13 cellular contexts compared by ENCODE assay signal in genomic region chr6:22327881-22328280, GRCh38. TPM values are rescaled to one million over a fixed set of nuclear protein-coding genes. Genes with fewer than 3 reads are reported as not detected.
DNase-seq lines count a peak whose midpoint lies in the region; ATAC-seq and TF ChIP-seq lines count a peak whose summit lies in the region.
"Had no signal": no experiment of that assay in that cellular context is flagged by ENCODE, and none has a peak within 500 bp of the region (broad histone marks: within the 10 kb centered on the region; RNA-seq: fewer than 3 reads in every experiment).

No MANE protein-coding gene starts in this region.

- peak overlapping the region; percentile 39 to 98; a peak in 3 of 4 replicates for H3K27ac ChIP-seq in SK-N-SH (ENCODE audit: low read depth in 2 of 2, low read length in 1 of 2)
- H3K27ac ChIP-seq: BLaER1 treated with 17β-estradiol and CSF1 and Interleukin-3, amounts not matched to agents 10 nM and 100 nM had no signal

- H3K4me1 Mint-ChIP-seq in mesothelial cell of epicardium, result peaks cover 40% of the 10 kb centered on the region
- H3K4me1 Mint-ChIP-seq: CD4-positive, CD25-positive, alpha-beta regulatory T cell had no signal

- H3K9me2 ChIP-seq in SK-N-SH, result no peaks in the 10 kb centered on the region

- H3K4me1 ChIP-seq in SK-N-SH (ENCODE audit: control insufficient read depth in 1 of 2, insufficient read depth in 2 of 2, low read depth in 1 of 2, low read length in 1 of 2) (peaks cover 0 to 33% of the 10 kb centered on the region in 2 experiments; a peak in 2 of 4 replicates), mucosa of descending colon (ENCODE audit: low read depth) (no peaks in the 10 kb centered on the region), HAP-1 (no peaks in the 10 kb centered on the region)

- no peak for TF ChIP-seq EP300 in SK-N-SH (IDR thresholded peaks at IDR 0.05; ENCODE audit: borderline replicate concordance in 1 of 2, low read depth in 1 of 2, low read length in 1 of 2)

- CTCF ChIA-PET in SK-N-SH (lab: Yijun Ruan, JAX), result interaction anchor here (1.2 to 2.1 kb wide), 2 partner anchors 10 to 1119 kb away, joined by 4 to 8 read pairs; no protein-coding TSS in a partner anchor

- no peak overlapping the region for H3K9ac ChIP-seq in SK-N-SH
- H3K9ac ChIP-seq: BLaER1 treated with 17β-estradiol and CSF1 and Interleukin-3, amounts not matched to agents 10 nM and 100 nM had no signal

- H3K27me3 ChIP-seq in SK-N-SH (ENCODE audit: insufficient read depth) (no peaks in the 10 kb centered on the region), HAP-1 (ENCODE audit: low read depth) (no peaks in the 10 kb centered on the region)
- H3K27me3 ChIP-seq: BLaER1 treated with 17β-estradiol and CSF1 and Interleukin-3, amounts not matched to agents 10 nM and 100 nM had no signal

- no peaks in the 10 kb centered on the region for H3K36me3 Mint-ChIP-seq in mesothelial cell of epicardium
- H3K36me3 Mint-ChIP-seq: CD4-positive, CD25-positive, alpha-beta regulatory T cell had no signal

- no peak overlapping the region for H3K4me3 Mint-ChIP-seq in mesothelial cell of epicardium
- H3K4me3 Mint-ChIP-seq: CD4-positive, CD25-positive, alpha-beta regulatory T cell had no signal

- intact Hi-C loops in mucosa of descending colon (cut with DNase I, micrococcal nuclease), result no loop called here

- peak overlapping the region; percentile 83 for H3K27ac Mint-ChIP-seq in mesothelial cell of epicardium
- H3K27ac Mint-ChIP-seq: CD4-positive, CD25-positive, alpha-beta regulatory T cell had no signal

- no peaks in the 10 kb centered on the region for H3K27me3 Mint-ChIP-seq in mesothelial cell of epicardium (ENCODE audit: low read depth)
- H3K27me3 Mint-ChIP-seq: CD4-positive, CD25-positive, alpha-beta regulatory T cell had no signal

- H3K9me3 ChIP-seq in SK-N-SH (no peaks in the 10 kb centered on the region), mucosa of descending colon (no peaks in the 10 kb centered on the region), HAP-1 (no peaks in the 10 kb centered on the region)

- DNase-seq in EH (ENCODE audit: low read depth) (peak; percentile 44), SK-N-SH (no peak), dedifferentiated amniotic fluid mesenchymal stem cell (ENCODE audit: extremely low spot score) (peak; percentile 30), mesothelial cell of epicardium (ENCODE audit: low spot score in 2 of 2, unreplicated experiment in 2 of 2) (no peak), mucosa of descending colon (no peak), HAP-1 (ENCODE audit: low spot score in 2 of 2) (no peak), GM19238 (ENCODE audit: insufficient read length, low spot score) (no peak)
- DNase-seq: 8988T; CD4-positive, CD25-positive, alpha-beta regulatory T cell; DMS53 had no signal

- ATAC-seq in mucosa of descending colon, result no peak
- no peak for ATAC-seq in HG02981 (IDR thresholded peaks at IDR 0.05; ENCODE audit: unreplicated experiment)
- ATAC-seq: GM12878 had no signal

- H3K9me3 Mint-ChIP-seq in mesothelial cell of epicardium, result no peaks in the 10 kb centered on the region

- no peaks in the 10 kb centered on the region for H4K20me1 ChIP-seq in SK-N-SH (ENCODE audit: insufficient read depth)
- H4K20me1 ChIP-seq: BLaER1 treated with 17β-estradiol and CSF1 and Interleukin-3, amounts not matched to agents 10 nM and 100 nM had no signal

- TF ChIP-seq RAD21 in SK-N-SH (IDR thresholded peaks at IDR 0.05; ENCODE audit: low read length), result no peak; the same call in 1 of the 2 replicates

- POLR2A ChIA-PET in SK-N-SH (lab: Yijun Ruan, JAX), result interaction anchor here (1.0 to 3.0 kb wide), 3 partner anchors 33 to 734 kb away, joined by 4 to 24 read pairs (median 6); partner anchors contain the start of gene SOX4

- H3K36me3 ChIP-seq in SK-N-SH (replicated peaks in 1 of 2; ENCODE audit: control insufficient read depth in 1 of 2, insufficient read depth in 2 of 2, low read length in 1 of 2) (no peaks in the 10 kb centered on the region), mucosa of descending colon (ENCODE audit: low read depth) (no peaks in the 10 kb centered on the region), HAP-1 (replicated peaks) (no peaks in the 10 kb centered on the region)
- H3K36me3 ChIP-seq: BLaER1 treated with 17β-estradiol and CSF1 and Interleukin-3, amounts not matched to agents 10 nM and 100 nM had no signal

- TF ChIP-seq CTCF in SK-N-SH (IDR thresholded peaks at IDR 0.05) (no peak), mesothelial cell of epicardium (IDR thresholded peaks at IDR 0.05; ENCODE audit: unreplicated experiment) (no peak), mucosa of descending colon (IDR thresholded peaks at IDR 0.05) (no peak)

- WGBS in SK-N-SH (ENCODE audit: low lambda C conversion rate), result 90% methylated on average over 2 of the region's 2 CpGs

- in situ Hi-C loops in HAP-1 (cut with MboI; ENCODE audit: low sequenced_read_pairs), result no loop called here

- no peak overlapping the region for H2AFZ ChIP-seq in SK-N-SH (ENCODE audit: low read depth)

- no peak overlapping the region for H3K4me2 ChIP-seq in SK-N-SH
- H3K4me2 ChIP-seq: BLaER1 treated with 17β-estradiol and CSF1 and Interleukin-3, amounts not matched to agents 10 nM and 100 nM had no signal

- no peaks in the 10 kb centered on the region for H3K79me2 ChIP-seq in SK-N-SH (ENCODE audit: insufficient read depth)

- no peaks in the 10 kb centered on the region for H3F3A ChIP-seq in SK-N-SH (replicated peaks; ENCODE audit: insufficient read depth)

- H3K4me3 ChIP-seq in SK-N-SH (ENCODE audit: low read depth in 2 of 2, low read length in 1 of 2) (no peak overlapping the region), mucosa of descending colon (no peak overlapping the region), HAP-1 (no peak overlapping the region)
- H3K4me3 ChIP-seq: BLaER1 treated with 17β-estradiol and CSF1 and Interleukin-3, amounts not matched to agents 10 nM and 100 nM; GM12878 had no signal

TF ChIP-seq in SK-N-SH, 30 proteins besides CTCF, POLR2A, EP300 and RAD21:
- TF ChIP-seq YY1 (IDR thresholded peaks at IDR 0.05; ENCODE audit: low read depth), result no peak
- TF ChIP-seq, protein P1, sequence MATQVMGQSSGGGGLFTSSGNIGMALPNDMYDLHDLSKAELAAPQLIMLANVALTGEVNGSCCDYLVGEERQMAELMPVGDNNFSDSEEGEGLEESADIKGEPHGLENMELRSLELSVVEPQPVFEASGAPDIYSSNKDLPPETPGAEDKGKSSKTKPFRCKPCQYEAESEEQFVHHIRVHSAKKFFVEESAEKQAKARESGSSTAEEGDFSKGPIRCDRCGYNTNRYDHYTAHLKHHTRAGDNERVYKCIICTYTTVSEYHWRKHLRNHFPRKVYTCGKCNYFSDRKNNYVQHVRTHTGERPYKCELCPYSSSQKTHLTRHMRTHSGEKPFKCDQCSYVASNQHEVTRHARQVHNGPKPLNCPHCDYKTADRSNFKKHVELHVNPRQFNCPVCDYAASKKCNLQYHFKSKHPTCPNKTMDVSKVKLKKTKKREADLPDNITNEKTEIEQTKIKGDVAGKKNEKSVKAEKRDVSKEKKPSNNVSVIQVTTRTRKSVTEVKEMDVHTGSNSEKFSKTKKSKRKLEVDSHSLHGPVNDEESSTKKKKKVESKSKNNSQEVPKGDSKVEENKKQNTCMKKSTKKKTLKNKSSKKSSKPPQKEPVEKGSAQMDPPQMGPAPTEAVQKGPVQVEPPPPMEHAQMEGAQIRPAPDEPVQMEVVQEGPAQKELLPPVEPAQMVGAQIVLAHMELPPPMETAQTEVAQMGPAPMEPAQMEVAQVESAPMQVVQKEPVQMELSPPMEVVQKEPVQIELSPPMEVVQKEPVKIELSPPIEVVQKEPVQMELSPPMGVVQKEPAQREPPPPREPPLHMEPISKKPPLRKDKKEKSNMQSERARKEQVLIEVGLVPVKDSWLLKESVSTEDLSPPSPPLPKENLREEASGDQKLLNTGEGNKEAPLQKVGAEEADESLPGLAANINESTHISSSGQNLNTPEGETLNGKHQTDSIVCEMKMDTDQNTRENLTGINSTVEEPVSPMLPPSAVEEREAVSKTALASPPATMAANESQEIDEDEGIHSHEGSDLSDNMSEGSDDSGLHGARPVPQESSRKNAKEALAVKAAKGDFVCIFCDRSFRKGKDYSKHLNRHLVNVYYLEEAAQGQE (IDR thresholded peaks at IDR 0.05; ENCODE audit: low read depth, low read length), result no peak
TF ChIP-seq in SK-N-SH: peak in this region for 0.

RNA-seq across cellular contexts. Expression of gene PRL, which starts 31.0 kb away (rescaled TPM):
- polyA plus RNA-seq in SK-N-SH (2012; rRNA removed), result not detected in 2 replicates
- polyA plus RNA-seq in SK-N-SH (2012; cell fraction: cytosol; rRNA removed), result not detected in 2 replicates
- not detected in 2 replicates for polyA plus RNA-seq in SK-N-SH (2012; cell fraction: nucleus; rRNA removed)
- total RNA-seq in mesothelial cell of epicardium, result 0.23 TPM in 1 of 3 replicates, not detected in the others
- not detected for total RNA-seq in mucosa of descending colon
- total RNA-seq: CD4-positive, CD25-positive, alpha-beta regulatory T cell had no signal

Comparison
In these comparisons a context has a peak if more than half of its experiments do, and no peak if none do; other contexts are left out.
1. DNase-seq: peak in EH (single experiment) and dedifferentiated amniotic fluid mesenchymal stem cell (single experiment); none in SK-N-SH (single experiment), mesothelial cell of epicardium (0 of 2), mucosa of descending colon (0 of 3), HAP-1 (0 of 2) and GM19238 (single experiment).